Comparison of ENCODE assay signal across 26 cellular contexts in the genomic region with DNA sequence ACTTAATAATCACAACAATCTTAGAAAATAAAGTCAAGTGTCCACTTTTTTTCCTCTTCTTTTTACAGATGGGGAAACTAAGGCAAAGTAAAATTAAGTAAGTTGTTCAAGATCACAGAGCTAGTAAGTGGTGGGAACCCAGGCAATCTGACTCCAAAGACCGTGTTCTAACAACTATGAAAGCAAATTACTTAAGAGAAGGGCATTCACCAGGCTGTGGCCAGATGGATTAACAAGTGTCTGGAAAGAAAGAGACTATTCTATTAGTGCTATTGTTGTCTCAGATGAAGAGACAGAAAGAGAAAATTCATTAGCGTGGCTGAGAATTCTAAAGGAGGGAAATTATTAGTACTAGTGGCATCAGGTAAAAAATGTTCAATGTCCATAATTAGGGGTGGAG. TPM values are rescaled to one million over a fixed set of nuclear protein-coding genes. Genes with fewer than 3 reads are reported as not detected.
DNase-seq lines count a peak whose midpoint lies in the region; ATAC-seq, FAIRE-seq and TF ChIP-seq lines count a peak whose summit lies in the region.
"Had no signal": no experiment of that assay in that cellular context is flagged by ENCODE, and none has a peak within 500 bp of the region (broad histone marks: within the 10 kb centered on the region; RNA-seq: fewer than 3 reads in every experiment).

No MANE protein-coding gene starts in this region.

- H3K79me2 ChIP-seq in HepG2 (ENCODE audit: insufficient read depth, low read length) (no peaks in the 10 kb centered on the region), endothelial cell of umbilical vein (ENCODE audit: control insufficient read depth, insufficient read depth, low read length) (no peaks in the 10 kb centered on the region)

- TF ChIP-seq POLR2A in HepG2 (IDR thresholded peaks at IDR 0.05; ENCODE audit: insufficient read depth in 1 of 2, low read depth in 2 of 2, low read length in 2 of 2) = no peak
- TF ChIP-seq POLR2A in endothelial cell of umbilical vein (IDR thresholded peaks at IDR 0.05; ENCODE audit: low read depth, low read length) = no peak
- TF ChIP-seq POLR2A in upper lobe of left lung (IDR thresholded peaks at IDR 0.05) = no peak
- no peak for TF ChIP-seq POLR2A in Peyer's patch (IDR thresholded peaks at IDR 0.05)

- H3K9me3 ChIP-seq in liver (ENCODE audit: control insufficient read depth in 4 of 4, low read length in 3 of 4) (no peaks in the 10 kb centered on the region), HepG2 (ENCODE audit: low read length) (no peaks in the 10 kb centered on the region), endothelial cell of umbilical vein (replicated peaks; ENCODE audit: control insufficient read depth, insufficient read depth, low read length) (no peaks in the 10 kb centered on the region), upper lobe of left lung (no peaks in the 10 kb centered on the region), aorta (ENCODE audit: control insufficient read depth, low read length) (no peaks in the 10 kb centered on the region), Peyer's patch (no peaks in the 10 kb centered on the region)
- H3K9me3 ChIP-seq: BLaER1, pancreas, sigmoid colon had no signal

- H3K9ac ChIP-seq in liver (ENCODE audit: low read depth in 1 of 2, low read length in 2 of 2) (no peak overlapping the region), HepG2 (ENCODE audit: insufficient read depth, low read depth, low read length) (no peak overlapping the region), endothelial cell of umbilical vein (replicated peaks; ENCODE audit: extremely low read depth, insufficient read depth, low read length) (peak overlapping the region; percentile 35)
- H3K9ac ChIP-seq: BLaER1 had no signal

- H3K27me3 ChIP-seq in liver (ENCODE audit: control insufficient read depth in 4 of 4, insufficient read depth in 4 of 4, low read length in 3 of 4) = no peaks in the 10 kb centered on the region
- no peaks in the 10 kb centered on the region for H3K27me3 ChIP-seq in HepG2 (ENCODE audit: control insufficient read depth in 1 of 2, insufficient read depth in 2 of 2, low read length in 2 of 2)
- no peaks in the 10 kb centered on the region for H3K27me3 ChIP-seq in endothelial cell of umbilical vein (ENCODE audit: control insufficient read depth in 2 of 2, insufficient read depth in 2 of 2, low read length in 2 of 2)
- no peaks in the 10 kb centered on the region for H3K27me3 ChIP-seq in upper lobe of left lung
- no peaks in the 10 kb centered on the region for H3K27me3 ChIP-seq in aorta (ENCODE audit: control insufficient read depth in 1 of 2, insufficient read depth in 2 of 2, low read length in 1 of 2)
- H3K27me3 ChIP-seq in Peyer's patch = no peaks in the 10 kb centered on the region
- H3K27me3 ChIP-seq: BLaER1, pancreas, sigmoid colon had no signal

- H3K9me1 ChIP-seq in endothelial cell of umbilical vein (replicated peaks; ENCODE audit: control insufficient read depth, extremely low read depth, insufficient read depth, low read length) = no peaks in the 10 kb centered on the region

- H3K4me1 ChIP-seq in liver (ENCODE audit: control insufficient read depth in 4 of 4, insufficient read depth in 4 of 4, low read length in 3 of 4) (peaks cover 0 to 15% (median 4%) of the 10 kb centered on the region in 4 donors), HepG2 (ENCODE audit: insufficient read depth, low read length) (peaks cover 32% of the 10 kb centered on the region), endothelial cell of umbilical vein (ENCODE audit: control insufficient read depth, extremely low read depth, insufficient read depth, low read length) (peaks cover 45% of the 10 kb centered on the region), upper lobe of left lung (peaks cover 16 to 24% (median 19%) of the 10 kb centered on the region in 4 donors), aorta (ENCODE audit: control insufficient read depth in 1 of 2, insufficient read depth in 2 of 2, low read length in 2 of 2) (no peaks in the 10 kb centered on the region), Peyer's patch (peaks cover 0 to 13% (median 0%) of the 10 kb centered on the region in 4 donors)
- H3K4me1 ChIP-seq: BLaER1 had no signal

- DNase-seq in HepG2 (ENCODE audit: low spot score) (no peak), endothelial cell of umbilical vein (ENCODE audit: low read depth, low spot score) (peak; percentile 55), myocyte (ENCODE audit: low read depth) (peak; percentile 39), upper lobe of left lung (no peak), aorta (no peak), Peyer's patch (no peak)
- DNase-seq: activated CD8-positive, alpha-beta memory T cell treated with anti-CD3 and anti-CD28 coated beads, Interleukin-2, amount 50 U/mL, for 4 hours; COR-L47; immature natural killer cell; NCI-H1105 treated with DMSO at 0.1 percent for 48 hours; NCI-H2081 treated with DMSO at 0.1 percent for 48 hours; NCI-H510A treated with DMSO at 0.1 percent for 48 hours; RPMI8226; sigmoid colon had no signal

- dilution Hi-C loops in endothelial cell of umbilical vein (cut with MboI; ENCODE audit: extremely low pct_ligation_motif_present, low sequenced_read_pairs) = no loop called here

- POLR2A ChIA-PET in HepG2 (lab: Yijun Ruan, JAX) = no interaction called here
- POLR2A ChIA-PET in endothelial cell of umbilical vein (lab: Charles Lee) = no interaction called here

- intact Hi-C loops in HepG2 (cut with micrococcal nuclease; ENCODE audit: unreplicated experiment) (no loop called here), endothelial cell of umbilical vein (cut with micrococcal nuclease) (loop anchor here (1.0 kb wide), 4 partner anchors 36 to 95 kb away; a partner anchor contains a TSS), aorta (cut with DNase I) (no loop called here)

- H3K36me3 ChIP-seq in liver (ENCODE audit: control insufficient read depth in 4 of 4, insufficient read depth in 3 of 4, low read depth in 1 of 4, low read length in 3 of 4) (no peaks in the 10 kb centered on the region), HepG2 (replicated peaks in 1 of 2; ENCODE audit: control insufficient read depth in 1 of 2, insufficient read depth in 2 of 2, low read length in 2 of 2) (peaks cover 0 to 1% of the 10 kb centered on the region in 2 experiments; a peak in 1 of 5 replicates), endothelial cell of umbilical vein (ENCODE audit: control insufficient read depth in 2 of 2, extremely low read depth in 1 of 2, insufficient read depth in 2 of 2, low read length in 2 of 2) (no peaks in the 10 kb centered on the region), upper lobe of left lung (peaks cover 0 to 5% (median 0%) of the 10 kb centered on the region in 4 donors), aorta (ENCODE audit: control insufficient read depth in 1 of 2, insufficient read depth in 2 of 2, low read length in 1 of 2) (no peaks in the 10 kb centered on the region), Peyer's patch (peaks cover 0 to 11% (median 0%) of the 10 kb centered on the region in 3 donors)
- H3K36me3 ChIP-seq: pancreas had no signal

- H3K4me2 ChIP-seq in HepG2 (ENCODE audit: low read depth, low read length) = no peak overlapping the region
- H3K4me2 ChIP-seq in endothelial cell of umbilical vein (ENCODE audit: insufficient read depth, low read length) = peak overlapping the region; percentile 78
- H3K4me2 ChIP-seq: BLaER1, GM23338 had no signal

- whole genome bisulfite sequencing in liver = 81% methylated on average over 2 of the region's 2 CpGs
- 84% methylated on average over 2 of the region's 2 CpGs for WGBS in HepG2 (ENCODE audit: low lambda C conversion rate)
- 87 to 98% methylated on average over 2 of the region's 2 CpGs for WGBS in upper lobe of left lung, 2 donors
- 94 to 99% methylated on average over 2 of the region's 2 CpGs for WGBS in aorta, 2 donors

- TF ChIP-seq EP300 in HepG2 (IDR thresholded peaks at IDR 0.05; ENCODE audit: low read depth in 2 of 2, low read length in 2 of 2) = no peak
- TF ChIP-seq EP300 in HepG2 (CRISPR knock-in tag; IDR thresholded peaks at IDR 0.05; ENCODE audit: borderline replicate concordance) = no peak
- TF ChIP-seq EP300 in upper lobe of left lung (IDR thresholded peaks at IDR 0.05) = no peak

- no peak for FAIRE-seq in HepG2 (lab: Jason Lieb, UNC)
- FAIRE-seq in endothelial cell of umbilical vein (lab: Jason Lieb, UNC) = no peak
- FAIRE-seq: A204.1, colon, endometrium, GM12892, GM19239 had no signal

- CTCF ChIA-PET in HepG2 (lab: Yijun Ruan, JAX; ENCODE audit: low intra/inter-chr PET ratio, low total read pairs) = no interaction called here
- CTCF ChIA-PET in endothelial cell of umbilical vein (lab: Charles Lee) = interaction anchor here (0.8 to 1.4 kb wide), 4 partner anchors 8 to 48 kb away, joined by 3 to 4 read pairs (median 3); a partner anchor contains a TSS

- H3K4me3 ChIP-seq in liver (ENCODE audit: low read depth in 1 of 3, low read length in 3 of 3) (no peak overlapping the region), HepG2 (replicated peaks in 1 of 3; ENCODE audit: insufficient read depth in 1 of 3, low read depth in 2 of 3, low read length in 3 of 3) (no peak overlapping the region), endothelial cell of umbilical vein (replicated peaks in 1 of 3; ENCODE audit: insufficient read depth in 1 of 3, low read depth in 1 of 3, low read length in 3 of 3) (peak overlapping the region in 1 of 3 experiments; percentile 21), upper lobe of left lung (no peak overlapping the region), aorta (ENCODE audit: low read length in 2 of 2) (no peak overlapping the region), Peyer's patch (no peak overlapping the region)
- H3K4me3 ChIP-seq: BLaER1, GM23338, lung, pancreas, sigmoid colon had no signal

- TF ChIP-seq CTCF in liver (IDR thresholded peaks at IDR 0.05; ENCODE audit: low read depth, low read length, missing input control) (no peak), HepG2 (CRISPR knock-in tag; IDR thresholded peaks at IDR 0.05) (no peak), endothelial cell of umbilical vein (IDR thresholded peaks at IDR 0.05; ENCODE audit: extremely low read depth in 1 of 2, insufficient read depth in 1 of 2, low read depth in 1 of 2, low read length in 2 of 2) (no peak), upper lobe of left lung (IDR thresholded peaks at IDR 0.05) (no peak), Peyer's patch (IDR thresholded peaks at IDR 0.05) (no peak)

- no TSS peak for BruUV-seq in HepG2 (replicated peaks; lab: Mats Ljungman, UMichigan)
- BruUV-seq in endothelial cell of umbilical vein (replicated peaks; lab: Mats Ljungman, UMichigan) = no TSS peak

- no peaks in the 10 kb centered on the region for H4K20me1 ChIP-seq in HepG2 (ENCODE audit: insufficient read depth, low read length)
- H4K20me1 ChIP-seq in endothelial cell of umbilical vein (replicated peaks; ENCODE audit: control insufficient read depth, extremely low read depth, insufficient read depth, low read length) = no peaks in the 10 kb centered on the region
- H4K20me1 ChIP-seq: BLaER1 had no signal

- no peak overlapping the region for H2AFZ ChIP-seq in HepG2 (ENCODE audit: low read length)
- H2AFZ ChIP-seq in endothelial cell of umbilical vein (ENCODE audit: low read depth, low read length) = no peak overlapping the region
- H2AFZ ChIP-seq: GM23338 had no signal

- in situ Hi-C loops in HepG2 (cut with HindIII; ENCODE audit: extremely low pct_ligation_motif_present, low pct_unique_long_range_greater_than_20kb) = no loop called here

- peak overlapping the region; percentile 23 to 57 for H3K27ac ChIP-seq in liver (ENCODE audit: low read depth in 1 of 2, low read length in 2 of 2)
- no peak overlapping the region for H3K27ac ChIP-seq in HepG2 (ENCODE audit: extremely low read length, insufficient read depth, low read length)
- H3K27ac ChIP-seq in endothelial cell of umbilical vein (ENCODE audit: insufficient read depth, low read depth, low read length) = peak overlapping the region; percentile 90
- peak overlapping the region in 2 of 4 donors; percentile 44 to 63 for H3K27ac ChIP-seq in upper lobe of left lung
- no peak overlapping the region for H3K27ac ChIP-seq in aorta (ENCODE audit: low read depth in 1 of 2, low read length in 2 of 2)
- H3K27ac ChIP-seq in Peyer's patch = no peak overlapping the region
- H3K27ac ChIP-seq: BLaER1 had no signal

- TF ChIP-seq RAD21 in liver (IDR thresholded peaks at IDR 0.05) (no peak), HepG2 (CRISPR knock-in tag; IDR thresholded peaks at IDR 0.05) (no peak)

- ATAC-seq in HepG2 (no peak), GM19397 (IDR thresholded peaks at IDR 0.05; ENCODE audit: unreplicated experiment) (no peak), upper lobe of left lung (ENCODE audit: low FRiP score in 2 of 2) (no peak), aorta (ENCODE audit: low FRiP score) (no peak)
- ATAC-seq: activated T-helper 17 cell treated with anti-CD3 and anti-CD28 coated beads, Interleukin-2, amount 50 U/mL, for 72 hours; GM23338 had no signal

RNA-seq across cellular contexts. Expression of a gene that starts 48.5 kb away (rescaled TPM):
- total RNA-seq in liver = 1 to 10 TPM; 2.9 to 6.9 TPM
- polyA plus RNA-seq in liver = 1 to 10 TPM in 1 of 2 donors, under 1 TPM in 1; 0.54 to 1.8 TPM
- 4.3 and 5.3 TPM in 2 replicates for total RNA-seq in HepG2 (2016; rRNA removed; fragmentation: Illumina TruSeq; extraction: Trizol)
- total RNA-seq in HepG2 (2016; cell fraction: cytosol; rRNA removed; fragmentation: Illumina TruSeq; extraction: Trizol; ENCODE audit: low read depth) = 4.7 and 6.1 TPM in 2 replicates
- 4.1 and 4.3 TPM in 2 replicates for total RNA-seq in HepG2 (2016; cell fraction: insoluble cytoplasmic fraction; rRNA removed; fragmentation: Illumina TruSeq; extraction: Trizol)
- 8.4 and 10.4 TPM in 2 replicates for total RNA-seq in HepG2 (2016; cell fraction: membrane; rRNA removed; fragmentation: Illumina TruSeq; extraction: Trizol)
- total RNA-seq in HepG2 (2016; cell fraction: nucleus; rRNA removed; fragmentation: Illumina TruSeq; extraction: Trizol) = 5.5 and 6.6 TPM in 2 replicates
- 1.1 and 2.2 TPM in 2 replicates for polyA plus RNA-seq in HepG2 (2011; rRNA removed)
- 0.79 and 0.92 TPM in 2 replicates for polyA plus RNA-seq in HepG2 (2011; cell fraction: cytosol; rRNA removed)
- 1.8 and 2.2 TPM in 2 replicates for polyA plus RNA-seq in HepG2 (2011; cell fraction: nucleus; rRNA removed)
- polyA plus RNA-seq in HepG2 (2012) = 1.1 TPM in 2 replicates
- 0.14 and 0.34 TPM in 2 replicates for polyA plus RNA-seq in HepG2 (2016; cell fraction: cytosol; fragmentation: Illumina TruSeq; extraction: Trizol; ENCODE audit: low read depth)
- 1.7 and 1.9 TPM in 2 replicates for polyA plus RNA-seq in HepG2 (2016; cell fraction: insoluble cytoplasmic fraction; fragmentation: Illumina TruSeq; extraction: Trizol; ENCODE audit: low read depth)
- 0.33 and 0.40 TPM in 2 replicates for polyA plus RNA-seq in HepG2 (2016; cell fraction: membrane; fragmentation: Illumina TruSeq; extraction: Trizol; ENCODE audit: low read depth)
- polyA plus RNA-seq in HepG2 (2016; cell fraction: nucleus; fragmentation: Illumina TruSeq; extraction: Trizol; ENCODE audit: insufficient read depth, low read depth) = 2.8 and 3.7 TPM in 2 replicates
- polyA minus RNA-seq in HepG2 (2011; rRNA and poly(A)+ RNA removed; ENCODE audit: low replicate concordance) = 1.9 and 7.0 TPM in 2 replicates
- 4.3 and 4.8 TPM in 2 replicates for polyA minus RNA-seq in HepG2 (2011; cell fraction: cytosol; rRNA and poly(A)+ RNA removed)
- polyA minus RNA-seq in HepG2 (2011; cell fraction: nucleus; rRNA and poly(A)+ RNA removed) = 11.8 and 12.5 TPM in 2 replicates
- total RNA-seq in endothelial cell of umbilical vein = 14.0 and 17.8 TPM in 2 replicates
- polyA plus RNA-seq in endothelial cell of umbilical vein = 5.7 and 5.9 TPM in 2 replicates
- polyA plus RNA-seq in endothelial cell of umbilical vein (2011; cell fraction: cytosol; rRNA removed) = 3.4 and 4.0 TPM in 2 replicates
- polyA plus RNA-seq in endothelial cell of umbilical vein (2011; cell fraction: nucleus; rRNA removed) = 20.7 and 24.2 TPM in 2 replicates
- polyA plus RNA-seq in endothelial cell of umbilical vein (2012) = 10.1 and 10.8 TPM in 2 replicates
- 12.2 and 12.3 TPM in 2 replicates for polyA minus RNA-seq in endothelial cell of umbilical vein
- 9.4 TPM for polyA minus RNA-seq in endothelial cell of umbilical vein (2011; cell fraction: cytosol; rRNA and poly(A)+ RNA removed)
- 27.2 and 36.2 TPM in 2 replicates for polyA minus RNA-seq in endothelial cell of umbilical vein (2011; cell fraction: nucleus; rRNA and poly(A)+ RNA removed)
- 3.1 TPM in 2 replicates for total RNA-seq in myocyte
- polyA plus RNA-seq in myocyte (2012) = 0.79 TPM
- total RNA-seq in upper lobe of left lung = 10 to 100 TPM; 14.7 to 36.1 (median 20.2) TPM
- 10 to 100 TPM in 1 of 2 donors, 1 to 10 TPM in 1; 8.9 to 15.5 TPM for total RNA-seq in aorta
- 1 to 10 TPM in 1 of 2 donors, under 1 TPM in 1; 0.95 to 1.4 TPM for polyA plus RNA-seq in aorta
- total RNA-seq in Peyer's patch = 10 to 100 TPM; 14.9 to 24.3 (median 22.4) TPM

RNA-seq across cellular contexts. Expression of a gene that starts 48.9 kb away (rescaled TPM):
- total RNA-seq in liver = 10 to 100 TPM; 25.3 to 47.4 TPM
- 10 to 100 TPM; 13.7 to 18.6 TPM for polyA plus RNA-seq in liver
- total RNA-seq in HepG2 (2016; rRNA removed; fragmentation: Illumina TruSeq; extraction: Trizol) = 29.3 and 35.5 TPM in 2 replicates
- total RNA-seq in HepG2 (2016; cell fraction: cytosol; rRNA removed; fragmentation: Illumina TruSeq; extraction: Trizol; ENCODE audit: low read depth) = 7.5 and 8.0 TPM in 2 replicates
- 32.6 and 33.9 TPM in 2 replicates for total RNA-seq in HepG2 (2016; cell fraction: insoluble cytoplasmic fraction; rRNA removed; fragmentation: Illumina TruSeq; extraction: Trizol)
- total RNA-seq in HepG2 (2016; cell fraction: membrane; rRNA removed; fragmentation: Illumina TruSeq; extraction: Trizol) = 18.5 and 18.7 TPM in 2 replicates
- 42.1 and 42.8 TPM in 2 replicates for total RNA-seq in HepG2 (2016; cell fraction: nucleus; rRNA removed; fragmentation: Illumina TruSeq; extraction: Trizol)
- polyA plus RNA-seq in HepG2 (2011; rRNA removed) = 37.8 and 51.6 TPM in 2 replicates
- polyA plus RNA-seq in HepG2 (2011; cell fraction: cytosol; rRNA removed) = 17.3 and 26.2 TPM in 2 replicates
- polyA plus RNA-seq in HepG2 (2011; cell fraction: nucleus; rRNA removed) = 14.3 and 17.8 TPM in 2 replicates
- 20.0 and 33.9 TPM in 2 replicates for polyA plus RNA-seq in HepG2 (2012)
- 2.8 and 3.1 TPM in 2 replicates for polyA plus RNA-seq in HepG2 (2016; cell fraction: cytosol; fragmentation: Illumina TruSeq; extraction: Trizol; ENCODE audit: low read depth)
- polyA plus RNA-seq in HepG2 (2016; cell fraction: insoluble cytoplasmic fraction; fragmentation: Illumina TruSeq; extraction: Trizol; ENCODE audit: low read depth) = 23.2 and 28.2 TPM in 2 replicates
- polyA plus RNA-seq in HepG2 (2016; cell fraction: membrane; fragmentation: Illumina TruSeq; extraction: Trizol; ENCODE audit: low read depth) = 7.9 and 8.0 TPM in 2 replicates
- 32.9 and 35.3 TPM in 2 replicates for polyA plus RNA-seq in HepG2 (2016; cell fraction: nucleus; fragmentation: Illumina TruSeq; extraction: Trizol; ENCODE audit: insufficient read depth, low read depth)
- polyA minus RNA-seq in HepG2 (2011; rRNA and poly(A)+ RNA removed; ENCODE audit: low replicate concordance) = 30.9 and 73.5 TPM in 2 replicates
- 18.0 and 25.5 TPM in 2 replicates for polyA minus RNA-seq in HepG2 (2011; cell fraction: cytosol; rRNA and poly(A)+ RNA removed)
- 79.4 and 85.3 TPM in 2 replicates for polyA minus RNA-seq in HepG2 (2011; cell fraction: nucleus; rRNA and poly(A)+ RNA removed)
- total RNA-seq in endothelial cell of umbilical vein = 85.2 and 91.3 TPM in 2 replicates
- polyA plus RNA-seq in endothelial cell of umbilical vein = 53.3 and 57.8 TPM in 2 replicates
- polyA plus RNA-seq in endothelial cell of umbilical vein (2011; cell fraction: cytosol; rRNA removed) = 77.4 and 78.5 TPM in 2 replicates
- 97.8 and 107 TPM in 2 replicates for polyA plus RNA-seq in endothelial cell of umbilical vein (2011; cell fraction: nucleus; rRNA removed)
- polyA plus RNA-seq in endothelial cell of umbilical vein (2012) = 92.8 and 105 TPM in 2 replicates
- polyA minus RNA-seq in endothelial cell of umbilical vein = 141 and 142 TPM in 2 replicates
- 22.4 TPM for polyA minus RNA-seq in endothelial cell of umbilical vein (2011; cell fraction: cytosol; rRNA and poly(A)+ RNA removed)
- polyA minus RNA-seq in endothelial cell of umbilical vein (2011; cell fraction: nucleus; rRNA and poly(A)+ RNA removed) = 157 and 235 TPM in 2 replicates
- total RNA-seq in myocyte = 75.9 and 89.6 TPM in 2 replicates
- polyA plus RNA-seq in myocyte (2012) = 27.6 TPM
- total RNA-seq in upper lobe of left lung = 100 to 1,000 TPM in 1 of 6 donors, 10 to 100 TPM in 5; 29.6 to 119 (median 69.5) TPM
- 100 to 1,000 TPM in 1 of 2 donors, 10 to 100 TPM in 1; 81.0 to 103 TPM for total RNA-seq in aorta
- polyA plus RNA-seq in aorta = 10 to 100 TPM; 39.0 to 56.8 TPM
- 100 to 1,000 TPM in 2 of 4 donors, 10 to 100 TPM in 2; 76.5 to 121 (median 95.2) TPM for total RNA-seq in Peyer's patch

Comparison
In these comparisons a context has a peak if more than half of its experiments do, and no peak if none do; other contexts are left out.
1. H3K27ac ChIP-seq: peak in liver (2 of 2) and endothelial cell of umbilical vein (single experiment); none in HepG2 (single experiment), aorta (0 of 2) and Peyer's patch (0 of 4).
2. DNase-seq: peak in endothelial cell of umbilical vein (single experiment) and myocyte (single experiment); none in HepG2 (single experiment), upper lobe of left lung (0 of 2), aorta (0 of 2) and Peyer's patch (0 of 3).